In genomic region chr1:121097127-121097866, GRCh38 we compare ENCODE assay signal across 8 cellular contexts.
A peak's percentile ranks its signal among the peaks of the same experiment; 100 is the strongest.
DNase-seq lines count a peak whose midpoint lies in the region; ATAC-seq and TF ChIP-seq lines count a peak whose summit lies in the region.
"Not testable (repeated sequence)": the region's sequence is repeated elsewhere in the genome, so short reads cannot be mapped to it uniquely, and the experiment has no call there.

No MANE protein-coding gene starts in this region.

- not testable (repeated sequence) for H3K27ac ChIP-seq in H9 (ENCODE audit: insufficient read length, low read depth, low read length); SJCRH30; neural progenitor cell

- H3K4me3 ChIP-seq in LNCaP clone FGC (ENCODE audit: low read depth, low read length) = peak overlapping the region; percentile 41
- peak overlapping the region; percentile 54 for H3K4me3 ChIP-seq in SJCRH30
- peak overlapping the region; percentile 13 for H3K4me3 ChIP-seq in fibroblast of the aortic adventitia (ENCODE audit: low read depth, low read length)
- H3K4me3 ChIP-seq in neural progenitor cell = peak overlapping the region; percentile 53

- not testable (repeated sequence) for H3K56ac ChIP-seq in H9 (ENCODE audit: insufficient read length, low read depth, low read length)

- not testable (repeated sequence) for H3K9me3 ChIP-seq in H9 (ENCODE audit: control insufficient read depth, low read depth, low read length); SJCRH30 (replicated peaks); neural progenitor cell (ENCODE audit: low read depth)

- H3K36me3 Mint-ChIP-seq in H9 (ENCODE audit: insufficient read depth in 1 of 3, low read depth in 3 of 3); neural progenitor cell; stimulated activated effector memory CD8-positive, alpha-beta T cell treated with anti-CD3 and anti-CD28 coated beads, Interleukin-12 subunit alpha, Interleukin-12 subunit beta, amount 100 ng/mL, for 72 hours: not testable (repeated sequence)

- not testable (repeated sequence) for H3K14ac ChIP-seq in H9 (ENCODE audit: insufficient read depth, low read length)

- H3K4me2 ChIP-seq in H9 (ENCODE audit: insufficient read depth, insufficient read length, low read length) = not testable (repeated sequence)
- H3K4me2 ChIP-seq in neural progenitor cell = peak overlapping the region; percentile 74

- H4K20me1 ChIP-seq in H9 (ENCODE audit: control insufficient read depth, insufficient read depth, insufficient read length); neural progenitor cell (ENCODE audit: low read depth): not testable (repeated sequence)

- not testable (repeated sequence) for H2BK120ac ChIP-seq in H9 (ENCODE audit: low read depth, low read length, poor library complexity, severe bottlenecking)

- not testable (repeated sequence) for H2AFZ ChIP-seq in H9 (ENCODE audit: low read length); neural progenitor cell (replicated peaks)

- not testable (repeated sequence) for H3K27ac Mint-ChIP-seq in H9; neural progenitor cell; stimulated activated effector memory CD8-positive, alpha-beta T cell treated with anti-CD3 and anti-CD28 coated beads, Interleukin-12 subunit alpha, Interleukin-12 subunit beta, amount 100 ng/mL, for 72 hours

- H3K9me3 Mint-ChIP-seq in H9; neural progenitor cell; stimulated activated effector memory CD8-positive, alpha-beta T cell treated with anti-CD3 and anti-CD28 coated beads, Interleukin-12 subunit alpha, Interleukin-12 subunit beta, amount 100 ng/mL, for 72 hours: not testable (repeated sequence)

- DNase-seq in EL (peak; percentile 66), H9 (peak; percentile 88), SJCRH30 (peak; percentile 55 to 70), fibroblast of the aortic adventitia (ENCODE audit: low read depth) (peak; percentile 29), neural progenitor cell (ENCODE audit: low spot score) (peak; percentile 81)
- not testable (repeated sequence) for DNase-seq in LNCaP clone FGC (ENCODE audit: low read depth)
- DNase-seq in activated T-helper 9 cell treated with anti-CD3 and anti-CD28 coated beads, Interleukin-2, amount 50 U/mL, for 16 hours (ENCODE audit: low read depth) = peak; percentile 78
- DNase-seq in stimulated activated effector memory CD8-positive, alpha-beta T cell treated with anti-CD3 and anti-CD28 coated beads, Interleukin-12 subunit alpha, Interleukin-12 subunit beta, amount 100 ng/mL, for 72 hours (ENCODE audit: low spot score in 2 of 2) = peak; percentile 86 to 91

- WGBS in H9 (ENCODE audit: extremely low coverage, insufficient read length, low lambda C conversion rate) = no CpG with 5 or more reads among the region's 69 CpGs

- H3T11ph ChIP-seq in H9 (ENCODE audit: low read length) = not testable (repeated sequence)

- H3K27me3 Mint-ChIP-seq in H9 (ENCODE audit: low read depth); neural progenitor cell (ENCODE audit: insufficient read depth, low read depth): not testable (repeated sequence)

- not testable (repeated sequence) for H3K23me2 ChIP-seq in H9 (ENCODE audit: insufficient read length, low read depth, low read length, poor library complexity, severe bottlenecking)

- H3K79me1 ChIP-seq in H9 (ENCODE audit: insufficient read depth, low read depth, low read length, poor library complexity, severe bottlenecking) = not testable (repeated sequence)

- H4K5ac ChIP-seq in H9 (ENCODE audit: insufficient read length, low read depth, low read length) = not testable (repeated sequence)

- not testable (repeated sequence) for H2BK5ac ChIP-seq in H9 (ENCODE audit: insufficient read length, low read length)

- H2BK15ac ChIP-seq in H9 (ENCODE audit: low read depth, low read length) = not testable (repeated sequence)

- H3K4ac ChIP-seq in H9 (ENCODE audit: low read depth, low read length) = not testable (repeated sequence)

- peak; percentile 96 for ATAC-seq in stimulated activated effector memory CD8-positive, alpha-beta T cell treated with anti-CD3 and anti-CD28 coated beads, Interleukin-12 subunit alpha, Interleukin-12 subunit beta, amount 100 ng/mL, for 72 hours

- not testable (repeated sequence) for H4K91ac ChIP-seq in H9 (ENCODE audit: insufficient read length, low read depth, low read length)

- H3K9ac ChIP-seq in H9 (ENCODE audit: extremely low read depth, insufficient read length, low read length); neural progenitor cell: not testable (repeated sequence)

- not testable (repeated sequence) for H3K18ac ChIP-seq in H9 (ENCODE audit: insufficient read length, low read depth, low read length)

- H3K4me1 Mint-ChIP-seq in H9; neural progenitor cell; stimulated activated effector memory CD8-positive, alpha-beta T cell treated with anti-CD3 and anti-CD28 coated beads, Interleukin-12 subunit alpha, Interleukin-12 subunit beta, amount 100 ng/mL, for 72 hours: not testable (repeated sequence)

- H3K23ac ChIP-seq in H9 (ENCODE audit: insufficient read length, low read depth, low read length) = not testable (repeated sequence)

- H4K8ac ChIP-seq in H9 (replicated peaks; ENCODE audit: insufficient read length, low read depth, low read length) = not testable (repeated sequence)

- H2AK5ac ChIP-seq in H9 (ENCODE audit: insufficient read length, low read length) = not testable (repeated sequence)

- not testable (repeated sequence) for H3K36me3 ChIP-seq in SJCRH30, neural progenitor cell

- not testable (repeated sequence) for H3K27me3 ChIP-seq in H9 (ENCODE audit: insufficient read depth, low read length); SJCRH30
- H3K27me3 ChIP-seq in neural progenitor cell = peaks cover 12% of the 10 kb centered on the region

- not testable (repeated sequence) for H2BK12ac ChIP-seq in H9 (ENCODE audit: insufficient read length, low read depth, low read length)

- H3K79me2 ChIP-seq in H9 (ENCODE audit: insufficient read depth, low read length); neural progenitor cell (ENCODE audit: low read depth): not testable (repeated sequence)

- H3F3A ChIP-seq in neural progenitor cell (ENCODE audit: low read depth) = not testable (repeated sequence)

- H3K4me3 Mint-ChIP-seq in H9 = peak overlapping the region; percentile 48 to 50; a peak in 4 of 5 replicates
- not testable (repeated sequence) for H3K4me3 Mint-ChIP-seq in neural progenitor cell
- peak overlapping the region; percentile 42 for H3K4me3 Mint-ChIP-seq in stimulated activated effector memory CD8-positive, alpha-beta T cell treated with anti-CD3 and anti-CD28 coated beads, Interleukin-12 subunit alpha, Interleukin-12 subunit beta, amount 100 ng/mL, for 72 hours

- not testable (repeated sequence) for H2BK20ac ChIP-seq in H9 (ENCODE audit: low read depth, low read length, poor library complexity, severe bottlenecking)

- not testable (repeated sequence) for H3K4me1 ChIP-seq in H9 (ENCODE audit: insufficient read depth, low read length); SJCRH30; neural progenitor cell

- TF ChIP-seq CTCF in H9 (conservative IDR thresholded peaks at IDR 0.05) (peak; percentile 54), LNCaP clone FGC (IDR thresholded peaks at IDR 0.05; ENCODE audit: control insufficient read depth, extremely low read depth, insufficient read depth) (peak; percentile 72), fibroblast of the aortic adventitia (IDR thresholded peaks at IDR 0.05; ENCODE audit: insufficient read depth, low read length) (peak; percentile 50), neural progenitor cell (IDR thresholded peaks at IDR 0.05) (peak; percentile 59)
